In genomic region chr10:75187961-75188426, GRCh38 we compare ENCODE assay signal across 8 cellular contexts. TPM values are rescaled to one million over a fixed set of nuclear protein-coding genes. Genes with fewer than 3 reads are reported as not detected.
DNase-seq lines count a peak whose midpoint lies in the region; ATAC-seq, FAIRE-seq and TF ChIP-seq lines count a peak whose summit lies in the region.

No MANE protein-coding gene starts in this region.

- H3K27ac Mint-ChIP-seq in neural progenitor cell: no peak overlapping the region

- H4K20me1 ChIP-seq in neural progenitor cell (ENCODE audit: low read depth): no peaks in the 10 kb centered on the region

- H3K9me3 ChIP-seq in neural progenitor cell (ENCODE audit: low read depth): no peaks in the 10 kb centered on the region

- H3K79me2 ChIP-seq in neural progenitor cell (ENCODE audit: low read depth): no peaks in the 10 kb centered on the region

- H3K27me3 Mint-ChIP-seq in neural progenitor cell (ENCODE audit: insufficient read depth, low read depth): peaks cover 4% of the 10 kb centered on the region

- no peak overlapping the region for H3K4me3 ChIP-seq in fibroblast of villous mesenchyme (ENCODE audit: low read depth, low read length)
- H3K4me3 ChIP-seq in neural progenitor cell: no peak overlapping the region

- no peaks in the 10 kb centered on the region for H3K4me1 ChIP-seq in neural progenitor cell

- H3K27me3 ChIP-seq in neural progenitor cell: no peaks in the 10 kb centered on the region

- H3K9me3 Mint-ChIP-seq in neural progenitor cell: no peaks in the 10 kb centered on the region

- H3K36me3 ChIP-seq in neural progenitor cell: no peaks in the 10 kb centered on the region

- peaks cover 3% of the 10 kb centered on the region for H3K36me3 Mint-ChIP-seq in neural progenitor cell

- ATAC-seq in HG02610 (IDR thresholded peaks at IDR 0.05; ENCODE audit: unreplicated experiment): peak; percentile 55
- no peak for ATAC-seq in HG03342 (IDR thresholded peaks at IDR 0.05; ENCODE audit: unreplicated experiment)

- no peak overlapping the region for H3K27ac ChIP-seq in neural progenitor cell

- FAIRE-seq in D721Med (lab: Jason Lieb, UNC): no peak
- FAIRE-seq in urothelium cell line (lab: Jason Lieb, UNC): no peak

- TF ChIP-seq CTCF in D721Med (IDR thresholded peaks at IDR 0.05; ENCODE audit: insufficient read depth, missing control alignments): peak; percentile 73
- TF ChIP-seq CTCF in fibroblast of villous mesenchyme (IDR thresholded peaks at IDR 0.05; ENCODE audit: insufficient read depth, low read depth, low read length): peak; percentile 82
- TF ChIP-seq CTCF in neural progenitor cell (IDR thresholded peaks at IDR 0.05): peak; percentile 77

- DNase-seq in D721Med (ENCODE audit: insufficient read length, low spot score): peak; percentile 46
- DNase-seq in OCI-M1 (lab: John Stamatoyannopoulos, UW): peak; percentile 81
- DNase-seq in activated T-helper 1 cell treated with Interleukin-2 at 50 U/mL for 16 hours (ENCODE audit: low read depth): peak; percentile 38
- DNase-seq in fibroblast of villous mesenchyme (ENCODE audit: low read depth): peak; percentile 77
- DNase-seq in neural progenitor cell (ENCODE audit: low spot score): peak; percentile 63
- peak; percentile 39 for DNase-seq in urothelium cell line (ENCODE audit: low spot score)

- H2AFZ ChIP-seq in neural progenitor cell (replicated peaks): peak overlapping the region; percentile 32

- no peak overlapping the region for H3K4me2 ChIP-seq in neural progenitor cell

- H3K9ac ChIP-seq in neural progenitor cell: no peak overlapping the region

- no peaks in the 10 kb centered on the region for H3F3A ChIP-seq in neural progenitor cell (ENCODE audit: low read depth)

- H3K4me1 Mint-ChIP-seq in neural progenitor cell: no peaks in the 10 kb centered on the region

- H3K4me3 Mint-ChIP-seq in neural progenitor cell: no peak overlapping the region

RNA-seq across cellular contexts. Expression of gene VDAC2, which starts 22.6 kb away (rescaled TPM):
- total RNA-seq in fibroblast of villous mesenchyme: 133 and 182 TPM in 2 replicates
- 163 and 341 TPM in 2 replicates for total RNA-seq in neural progenitor cell (ENCODE audit: low replicate concordance)

RNA-seq across cellular contexts. Expression of gene COMTD1, which starts 47.8 kb away (rescaled TPM):
- total RNA-seq in fibroblast of villous mesenchyme (3.9 and 10.3 TPM in 2 replicates), neural progenitor cell (ENCODE audit: low replicate concordance) (2.1 and 5.3 TPM in 2 replicates)
